In the genomic region with DNA sequence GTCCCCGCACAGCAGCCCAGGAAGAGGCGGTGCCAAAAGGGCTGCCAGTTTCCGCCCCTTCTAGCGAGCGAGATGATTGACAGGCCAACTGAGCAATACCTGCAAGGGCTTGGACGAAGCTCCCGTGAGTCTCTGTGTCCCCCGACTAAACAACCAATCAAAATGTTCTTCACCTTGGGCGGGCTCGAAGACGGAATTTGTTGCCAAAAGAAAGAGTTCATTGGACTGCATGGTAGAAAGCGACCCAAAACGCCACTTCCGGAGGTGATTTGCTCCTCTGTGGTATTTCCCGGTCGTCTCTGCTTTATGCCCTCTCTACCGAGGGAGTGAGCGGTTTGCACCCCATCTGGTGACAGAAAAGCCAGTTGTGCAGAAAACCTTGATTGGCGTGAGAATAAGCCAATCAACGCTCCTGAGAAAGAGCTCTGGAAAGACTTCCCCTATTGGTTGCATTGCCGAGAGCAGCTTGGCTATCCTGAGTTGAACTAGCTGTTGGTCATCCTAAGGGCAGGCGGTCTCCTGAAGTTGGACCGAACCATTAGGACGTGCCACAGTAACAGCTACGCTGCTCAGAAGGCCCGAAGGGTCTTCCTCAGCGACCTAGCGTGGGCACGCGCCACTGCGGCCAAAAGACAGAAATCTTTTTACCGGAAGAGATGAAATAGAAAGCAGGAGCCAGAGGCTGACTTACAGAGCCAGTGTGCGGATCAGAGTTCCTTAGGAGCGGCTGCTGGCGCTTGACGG, we compare ENCODE assay signal across 1 cellular context.
TF ChIP-seq lines count a peak whose summit lies in the region.

No MANE protein-coding gene starts in this region.

TF ChIP-seq in HepG2, 621 proteins besides CTCF, POLR2A, EP300 and RAD21 (continued from another document and continues in another):
- TF ChIP-seq, protein P1, sequence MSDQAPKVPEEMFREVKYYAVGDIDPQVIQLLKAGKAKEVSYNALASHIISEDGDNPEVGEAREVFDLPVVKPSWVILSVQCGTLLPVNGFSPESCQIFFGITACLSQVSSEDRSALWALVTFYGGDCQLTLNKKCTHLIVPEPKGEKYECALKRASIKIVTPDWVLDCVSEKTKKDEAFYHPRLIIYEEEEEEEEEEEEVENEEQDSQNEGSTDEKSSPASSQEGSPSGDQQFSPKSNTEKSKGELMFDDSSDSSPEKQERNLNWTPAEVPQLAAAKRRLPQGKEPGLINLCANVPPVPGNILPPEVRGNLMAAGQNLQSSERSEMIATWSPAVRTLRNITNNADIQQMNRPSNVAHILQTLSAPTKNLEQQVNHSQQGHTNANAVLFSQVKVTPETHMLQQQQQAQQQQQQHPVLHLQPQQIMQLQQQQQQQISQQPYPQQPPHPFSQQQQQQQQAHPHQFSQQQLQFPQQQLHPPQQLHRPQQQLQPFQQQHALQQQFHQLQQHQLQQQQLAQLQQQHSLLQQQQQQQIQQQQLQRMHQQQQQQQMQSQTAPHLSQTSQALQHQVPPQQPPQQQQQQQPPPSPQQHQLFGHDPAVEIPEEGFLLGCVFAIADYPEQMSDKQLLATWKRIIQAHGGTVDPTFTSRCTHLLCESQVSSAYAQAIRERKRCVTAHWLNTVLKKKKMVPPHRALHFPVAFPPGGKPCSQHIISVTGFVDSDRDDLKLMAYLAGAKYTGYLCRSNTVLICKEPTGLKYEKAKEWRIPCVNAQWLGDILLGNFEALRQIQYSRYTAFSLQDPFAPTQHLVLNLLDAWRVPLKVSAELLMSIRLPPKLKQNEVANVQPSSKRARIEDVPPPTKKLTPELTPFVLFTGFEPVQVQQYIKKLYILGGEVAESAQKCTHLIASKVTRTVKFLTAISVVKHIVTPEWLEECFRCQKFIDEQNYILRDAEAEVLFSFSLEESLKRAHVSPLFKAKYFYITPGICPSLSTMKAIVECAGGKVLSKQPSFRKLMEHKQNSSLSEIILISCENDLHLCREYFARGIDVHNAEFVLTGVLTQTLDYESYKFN (CRISPR knock-in tag; conservative IDR thresholded peaks at IDR 0.05): no peak; the same call in 1 of the 2 replicates
- no peak for TF ChIP-seq ZNF296 (CRISPR knock-in tag; conservative IDR thresholded peaks at IDR 0.05)
- TF ChIP-seq ZNF749 (CRISPR knock-in tag; IDR thresholded peaks at IDR 0.05; ENCODE audit: borderline replicate concordance): peak; percentile 61
- TF ChIP-seq JUNB (CRISPR knock-in tag; IDR thresholded peaks at IDR 0.05; ENCODE audit: borderline replicate concordance): no peak
- no peak for TF ChIP-seq GRHL1 (CRISPR knock-in tag; conservative IDR thresholded peaks at IDR 0.05)
- no peak for TF ChIP-seq ZBTB33 (CRISPR knock-in tag; IDR thresholded peaks at IDR 0.05)
- TF ChIP-seq PLRG1 (conservative IDR thresholded peaks at IDR 0.05): no peak
- TF ChIP-seq, protein P2, sequence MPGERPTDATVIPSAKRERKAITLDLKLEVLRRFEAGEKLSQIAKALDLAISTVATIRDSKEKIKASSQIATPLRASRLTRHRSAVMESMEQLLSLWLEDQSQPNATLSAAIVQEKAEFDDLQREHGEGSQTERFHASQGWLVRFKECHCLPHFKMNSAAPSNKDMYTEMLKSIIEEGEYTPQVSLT (CRISPR knock-in tag; IDR thresholded peaks at IDR 0.05; ENCODE audit: borderline replicate concordance, low read depth): no peak
- peak; percentile 2 for TF ChIP-seq JARID2 (CRISPR knock-in tag; IDR thresholded peaks at IDR 0.05; ENCODE audit: insufficient replicate concordance)
- peak; percentile 63 for TF ChIP-seq RXRB (CRISPR knock-in tag; IDR thresholded peaks at IDR 0.05; ENCODE audit: borderline replicate concordance)
- no peak for TF ChIP-seq DMTF1 (CRISPR knock-in tag; IDR thresholded peaks at IDR 0.05)
- no peak for TF ChIP-seq ZHX2 (IDR thresholded peaks at IDR 0.05; ENCODE audit: low read depth)
- no peak; the same call in 1 of the 2 replicates for TF ChIP-seq ZHX2 (CRISPR knock-in tag; IDR thresholded peaks at IDR 0.05; ENCODE audit: borderline replicate concordance)
- no peak for TF ChIP-seq RORA (CRISPR knock-in tag; IDR thresholded peaks at IDR 0.05)
- 0 out of 2 replicates have a peak, but pooled peaks have one; percentile 7 for TF ChIP-seq ZNF138 (CRISPR knock-in tag; IDR thresholded peaks at IDR 0.05; ENCODE audit: low read depth)
- TF ChIP-seq FLYWCH1 (CRISPR knock-in tag; IDR thresholded peaks at IDR 0.05): no peak; the same call in 1 of the 2 replicates
- TF ChIP-seq AGO2 (optimal IDR thresholded peaks at IDR 0.05; ENCODE audit: low read depth, low read length): no peak
- no peak for TF ChIP-seq MBD4 (IDR thresholded peaks at IDR 0.05; ENCODE audit: borderline replicate concordance, low read length)
- TF ChIP-seq MBNL3 (CRISPR knock-in tag; conservative IDR thresholded peaks at IDR 0.05): no peak
- no peak; the same call in 1 of the 2 replicates for TF ChIP-seq ZNF333 (CRISPR knock-in tag; IDR thresholded peaks at IDR 0.05; ENCODE audit: borderline replicate concordance)
- no peak for TF ChIP-seq ZNF724P (CRISPR knock-in tag; IDR thresholded peaks at IDR 0.05; ENCODE audit: borderline replicate concordance)
- TF ChIP-seq ZMYM2 (CRISPR knock-in tag; IDR thresholded peaks at IDR 0.05): no peak
- TF ChIP-seq SIX4 (CRISPR knock-in tag; IDR thresholded peaks at IDR 0.05): no peak
- TF ChIP-seq FOXM1 (CRISPR knock-in tag; IDR thresholded peaks at IDR 0.05): no peak
- TF ChIP-seq ZNF121 (CRISPR knock-in tag; IDR thresholded peaks at IDR 0.05): no peak
- TF ChIP-seq SRSF1 (optimal IDR thresholded peaks at IDR 0.05; ENCODE audit: low read depth, low read length): no peak
- peak in 1 of 2 experiments; percentile 18; a peak in 1 of 4 replicates for TF ChIP-seq NR2F1 (CRISPR knock-in tag; IDR thresholded peaks at IDR 0.05)
- no peak for TF ChIP-seq RBAK (CRISPR knock-in tag; IDR thresholded peaks at IDR 0.05)
- TF ChIP-seq BCL3 (CRISPR knock-in tag; IDR thresholded peaks at IDR 0.05): no peak; the same call in 1 of the 2 replicates
- peak; percentile 15 for TF ChIP-seq ZMYM4 (CRISPR knock-in tag; IDR thresholded peaks at IDR 0.05)
- no peak for TF ChIP-seq ZNF572 (CRISPR knock-in tag; IDR thresholded peaks at IDR 0.05)
- TF ChIP-seq ZNF136 (CRISPR knock-in tag; IDR thresholded peaks at IDR 0.05; ENCODE audit: low read depth): no peak; the same call in 1 of the 2 replicates
- TF ChIP-seq, protein P3, sequence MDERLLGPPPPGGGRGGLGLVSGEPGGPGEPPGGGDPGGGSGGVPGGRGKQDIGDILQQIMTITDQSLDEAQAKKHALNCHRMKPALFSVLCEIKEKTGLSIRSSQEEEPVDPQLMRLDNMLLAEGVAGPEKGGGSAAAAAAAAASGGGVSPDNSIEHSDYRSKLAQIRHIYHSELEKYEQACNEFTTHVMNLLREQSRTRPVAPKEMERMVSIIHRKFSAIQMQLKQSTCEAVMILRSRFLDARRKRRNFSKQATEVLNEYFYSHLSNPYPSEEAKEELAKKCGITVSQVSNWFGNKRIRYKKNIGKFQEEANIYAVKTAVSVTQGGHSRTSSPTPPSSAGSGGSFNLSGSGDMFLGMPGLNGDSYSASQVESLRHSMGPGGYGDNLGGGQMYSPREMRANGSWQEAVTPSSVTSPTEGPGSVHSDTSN (CRISPR knock-in tag; IDR thresholded peaks at IDR 0.05): peak; percentile 97
- no peak for TF ChIP-seq ZNF484 (CRISPR knock-in tag; IDR thresholded peaks at IDR 0.05; ENCODE audit: borderline replicate concordance, low read depth)
- no peak for TF ChIP-seq JDP2 (CRISPR knock-in tag; IDR thresholded peaks at IDR 0.05; ENCODE audit: borderline replicate concordance)
- no peak for TF ChIP-seq ELK4 (CRISPR knock-in tag; IDR thresholded peaks at IDR 0.05; ENCODE audit: borderline replicate concordance)
- TF ChIP-seq KLF11 (CRISPR knock-in tag; IDR thresholded peaks at IDR 0.05): no peak
- TF ChIP-seq AGO1 (IDR thresholded peaks at IDR 0.05; ENCODE audit: low read depth, low read length, poor library complexity, severe bottlenecking): no peak
